ENCODE assay signal across 11 cellular contexts in the genomic region with DNA sequence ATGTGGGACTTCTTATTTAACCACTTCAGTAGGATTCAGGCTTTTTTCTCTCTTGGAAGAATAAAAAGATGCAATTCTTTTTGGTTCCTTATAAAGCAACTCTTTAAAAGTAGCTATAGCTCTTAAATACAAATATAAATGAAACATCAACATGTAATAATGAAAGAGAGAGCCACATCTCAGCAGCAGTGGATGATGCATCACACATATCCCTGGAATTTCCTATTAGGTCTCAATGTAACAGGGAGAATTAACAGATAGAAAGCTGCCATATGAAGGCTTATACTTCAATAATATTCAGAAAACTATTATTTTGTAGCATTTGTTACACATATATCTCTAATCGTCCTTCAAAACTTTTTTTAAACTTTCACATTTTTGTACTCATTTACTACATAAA.
"Had no signal": no experiment of that assay in that cellular context is flagged by ENCODE, and none has a peak within 500 bp of the region (broad histone marks: within the 10 kb centered on the region; RNA-seq: fewer than 3 reads in every experiment).

No MANE protein-coding gene starts in this region.

- ATAC-seq: GM23338, HCT116 had no signal

- H3K27ac ChIP-seq: GM23248 had no signal

- H2AFZ ChIP-seq: GM23248, GM23338 had no signal

- H3K4me3 ChIP-seq: GM23248, GM23338, HAP-1 had no signal

- H3K36me3 ChIP-seq: HAP-1 had no signal

- FAIRE-seq: H1, H54 had no signal

- H3K9ac ChIP-seq: GM23248 had no signal

- H3K4me1 ChIP-seq: HAP-1 had no signal

- H3K4me2 ChIP-seq: GM23338 had no signal

- H3K9me3 ChIP-seq: HAP-1 had no signal

- DNase-seq: GM23248, GOT3, H7, H9, HCEC 1CT, HFFc6 had no signal
